9 cellular contexts compared by ENCODE assay signal in genomic region chr20:36098364-36098763, GRCh38. TPM values are rescaled to one million over a fixed set of nuclear protein-coding genes. Genes with fewer than 3 reads are reported as not detected.
DNase-seq lines count a peak whose midpoint lies in the region; ATAC-seq and TF ChIP-seq lines count a peak whose summit lies in the region.
"Had no signal": no experiment of that assay in that cellular context is flagged by ENCODE, and none has a peak within 500 bp of the region (broad histone marks: within the 10 kb centered on the region; RNA-seq: fewer than 3 reads in every experiment).

No MANE protein-coding gene starts in this region.

- in situ Hi-C loops in ACHN (cut with HindIII; ENCODE audit: low pct_ligation_motif_present, low pct_unique_long_range_greater_than_20kb, low sequenced_read_pairs) = no loop called here

- H3K4me3 ChIP-seq in epithelial cell of esophagus (ENCODE audit: low read length) = no peak overlapping the region

- DNase-seq in MV-4-11 (lab: John Stamatoyannopoulos, UW) = peak; percentile 99
- DNase-seq in epithelial cell of esophagus (ENCODE audit: low read depth) = peak; percentile 34
- peak; percentile 63 for DNase-seq in renal cortical epithelial cell (ENCODE audit: low read depth)
- no peak for DNase-seq in DMS79 treated with DMSO at 0.1 percent for 48 hours (lab: John Stamatoyannopoulos, UW)
- DNase-seq in iPS-NIHi11 (ENCODE audit: low spot score) = no peak
- no peak for DNase-seq in NCI-H1436 treated with DMSO at 0.1 percent for 48 hours (lab: John Stamatoyannopoulos, UW)
- no peak for DNase-seq in ACHN
- DNase-seq: right cardiac atrium had no signal

- ATAC-seq in GM19395 (IDR thresholded peaks at IDR 0.05; ENCODE audit: unreplicated experiment) = peak; percentile 89

- TF ChIP-seq CTCF in epithelial cell of esophagus (IDR thresholded peaks at IDR 0.05; ENCODE audit: insufficient read depth, low read depth, low read length, missing control alignments) = no peak

RNA-seq across cellular contexts. Expression of gene EPB41L1, which starts 56.2 kb away (rescaled TPM):
- total RNA-seq in renal cortical epithelial cell = 20.3 and 47.7 TPM in 2 replicates

Comparison
In these comparisons a context has a peak if more than half of its experiments do, and no peak if none do; other contexts are left out.
1. DNase-seq: peak in MV-4-11 (single experiment), epithelial cell of esophagus (single experiment) and renal cortical epithelial cell (single experiment); none in DMS79 treated with DMSO at 0.1 percent for 48 hours (single experiment), iPS-NIHi11 (single experiment), NCI-H1436 treated with DMSO at 0.1 percent for 48 hours (single experiment) and ACHN (single experiment).